Comparison of ENCODE assay signal across 1 cellular context in the genomic region with DNA sequence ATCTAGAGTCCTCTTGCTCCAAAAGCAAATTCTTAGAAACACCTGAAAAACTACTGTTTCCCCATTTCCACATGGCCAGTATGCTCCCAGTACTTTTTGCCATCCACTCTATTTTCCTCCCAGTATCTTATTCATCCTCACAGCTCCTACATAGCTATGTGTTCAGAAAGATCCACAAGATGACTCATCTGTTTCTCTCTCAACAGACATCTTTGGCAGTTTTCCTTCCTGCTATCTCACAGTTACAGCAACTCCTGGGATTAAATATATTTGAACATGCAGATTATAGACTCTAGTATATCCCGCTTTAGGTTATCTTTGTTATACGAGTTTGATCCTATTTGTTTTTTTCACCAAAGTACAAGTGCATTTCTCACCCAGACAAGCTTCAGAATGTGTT.
TF ChIP-seq lines count a peak whose summit lies in the region.

No MANE protein-coding gene starts in this region.

TF ChIP-seq in WTC11, 78 proteins besides CTCF, POLR2A, EP300 and RAD21 (continued from another document):
- TF ChIP-seq, protein P1, sequence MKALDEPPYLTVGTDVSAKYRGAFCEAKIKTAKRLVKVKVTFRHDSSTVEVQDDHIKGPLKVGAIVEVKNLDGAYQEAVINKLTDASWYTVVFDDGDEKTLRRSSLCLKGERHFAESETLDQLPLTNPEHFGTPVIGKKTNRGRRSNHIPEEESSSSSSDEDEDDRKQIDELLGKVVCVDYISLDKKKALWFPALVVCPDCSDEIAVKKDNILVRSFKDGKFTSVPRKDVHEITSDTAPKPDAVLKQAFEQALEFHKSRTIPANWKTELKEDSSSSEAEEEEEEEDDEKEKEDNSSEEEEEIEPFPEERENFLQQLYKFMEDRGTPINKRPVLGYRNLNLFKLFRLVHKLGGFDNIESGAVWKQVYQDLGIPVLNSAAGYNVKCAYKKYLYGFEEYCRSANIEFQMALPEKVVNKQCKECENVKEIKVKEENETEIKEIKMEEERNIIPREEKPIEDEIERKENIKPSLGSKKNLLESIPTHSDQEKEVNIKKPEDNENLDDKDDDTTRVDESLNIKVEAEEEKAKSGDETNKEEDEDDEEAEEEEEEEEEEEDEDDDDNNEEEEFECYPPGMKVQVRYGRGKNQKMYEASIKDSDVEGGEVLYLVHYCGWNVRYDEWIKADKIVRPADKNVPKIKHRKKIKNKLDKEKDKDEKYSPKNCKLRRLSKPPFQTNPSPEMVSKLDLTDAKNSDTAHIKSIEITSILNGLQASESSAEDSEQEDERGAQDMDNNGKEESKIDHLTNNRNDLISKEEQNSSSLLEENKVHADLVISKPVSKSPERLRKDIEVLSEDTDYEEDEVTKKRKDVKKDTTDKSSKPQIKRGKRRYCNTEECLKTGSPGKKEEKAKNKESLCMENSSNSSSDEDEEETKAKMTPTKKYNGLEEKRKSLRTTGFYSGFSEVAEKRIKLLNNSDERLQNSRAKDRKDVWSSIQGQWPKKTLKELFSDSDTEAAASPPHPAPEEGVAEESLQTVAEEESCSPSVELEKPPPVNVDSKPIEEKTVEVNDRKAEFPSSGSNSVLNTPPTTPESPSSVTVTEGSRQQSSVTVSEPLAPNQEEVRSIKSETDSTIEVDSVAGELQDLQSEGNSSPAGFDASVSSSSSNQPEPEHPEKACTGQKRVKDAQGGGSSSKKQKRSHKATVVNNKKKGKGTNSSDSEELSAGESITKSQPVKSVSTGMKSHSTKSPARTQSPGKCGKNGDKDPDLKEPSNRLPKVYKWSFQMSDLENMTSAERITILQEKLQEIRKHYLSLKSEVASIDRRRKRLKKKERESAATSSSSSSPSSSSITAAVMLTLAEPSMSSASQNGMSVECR (CRISPR knock-in tag; IDR thresholded peaks at IDR 0.05; ENCODE audit: borderline replicate concordance): no peak
- TF ChIP-seq SP1 (CRISPR knock-in tag; conservative IDR thresholded peaks at IDR 0.05): no peak
- no peak for TF ChIP-seq GTF2I (CRISPR knock-in tag; conservative IDR thresholded peaks at IDR 0.05)
- TF ChIP-seq SMAD3 (CRISPR knock-in tag; IDR thresholded peaks at IDR 0.05; ENCODE audit: borderline replicate concordance): no peak
- TF ChIP-seq, protein P2, sequence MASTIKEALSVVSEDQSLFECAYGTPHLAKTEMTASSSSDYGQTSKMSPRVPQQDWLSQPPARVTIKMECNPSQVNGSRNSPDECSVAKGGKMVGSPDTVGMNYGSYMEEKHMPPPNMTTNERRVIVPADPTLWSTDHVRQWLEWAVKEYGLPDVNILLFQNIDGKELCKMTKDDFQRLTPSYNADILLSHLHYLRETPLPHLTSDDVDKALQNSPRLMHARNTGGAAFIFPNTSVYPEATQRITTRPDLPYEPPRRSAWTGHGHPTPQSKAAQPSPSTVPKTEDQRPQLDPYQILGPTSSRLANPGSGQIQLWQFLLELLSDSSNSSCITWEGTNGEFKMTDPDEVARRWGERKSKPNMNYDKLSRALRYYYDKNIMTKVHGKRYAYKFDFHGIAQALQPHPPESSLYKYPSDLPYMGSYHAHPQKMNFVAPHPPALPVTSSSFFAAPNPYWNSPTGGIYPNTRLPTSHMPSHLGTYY (CRISPR knock-in tag; IDR thresholded peaks at IDR 0.05): no peak
- TF ChIP-seq ESRRA (CRISPR knock-in tag; IDR thresholded peaks at IDR 0.05; ENCODE audit: borderline replicate concordance): no peak
- TF ChIP-seq, protein P3, sequence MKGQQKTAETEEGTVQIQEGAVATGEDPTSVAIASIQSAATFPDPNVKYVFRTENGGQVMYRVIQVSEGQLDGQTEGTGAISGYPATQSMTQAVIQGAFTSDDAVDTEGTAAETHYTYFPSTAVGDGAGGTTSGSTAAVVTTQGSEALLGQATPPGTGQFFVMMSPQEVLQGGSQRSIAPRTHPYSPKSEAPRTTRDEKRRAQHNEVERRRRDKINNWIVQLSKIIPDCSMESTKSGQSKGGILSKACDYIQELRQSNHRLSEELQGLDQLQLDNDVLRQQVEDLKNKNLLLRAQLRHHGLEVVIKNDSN (CRISPR knock-in tag; IDR thresholded peaks at IDR 0.05): no peak
- TF ChIP-seq ELF4 (CRISPR knock-in tag; IDR thresholded peaks at IDR 0.05; ENCODE audit: low read depth): no peak
- no peak for TF ChIP-seq TP53 (CRISPR knock-in tag; IDR thresholded peaks at IDR 0.05)
- TF ChIP-seq JUN (CRISPR knock-in tag; IDR thresholded peaks at IDR 0.05): no peak
- TF ChIP-seq ZNF423 (CRISPR knock-in tag; IDR thresholded peaks at IDR 0.05): no peak
- TF ChIP-seq, protein P4, sequence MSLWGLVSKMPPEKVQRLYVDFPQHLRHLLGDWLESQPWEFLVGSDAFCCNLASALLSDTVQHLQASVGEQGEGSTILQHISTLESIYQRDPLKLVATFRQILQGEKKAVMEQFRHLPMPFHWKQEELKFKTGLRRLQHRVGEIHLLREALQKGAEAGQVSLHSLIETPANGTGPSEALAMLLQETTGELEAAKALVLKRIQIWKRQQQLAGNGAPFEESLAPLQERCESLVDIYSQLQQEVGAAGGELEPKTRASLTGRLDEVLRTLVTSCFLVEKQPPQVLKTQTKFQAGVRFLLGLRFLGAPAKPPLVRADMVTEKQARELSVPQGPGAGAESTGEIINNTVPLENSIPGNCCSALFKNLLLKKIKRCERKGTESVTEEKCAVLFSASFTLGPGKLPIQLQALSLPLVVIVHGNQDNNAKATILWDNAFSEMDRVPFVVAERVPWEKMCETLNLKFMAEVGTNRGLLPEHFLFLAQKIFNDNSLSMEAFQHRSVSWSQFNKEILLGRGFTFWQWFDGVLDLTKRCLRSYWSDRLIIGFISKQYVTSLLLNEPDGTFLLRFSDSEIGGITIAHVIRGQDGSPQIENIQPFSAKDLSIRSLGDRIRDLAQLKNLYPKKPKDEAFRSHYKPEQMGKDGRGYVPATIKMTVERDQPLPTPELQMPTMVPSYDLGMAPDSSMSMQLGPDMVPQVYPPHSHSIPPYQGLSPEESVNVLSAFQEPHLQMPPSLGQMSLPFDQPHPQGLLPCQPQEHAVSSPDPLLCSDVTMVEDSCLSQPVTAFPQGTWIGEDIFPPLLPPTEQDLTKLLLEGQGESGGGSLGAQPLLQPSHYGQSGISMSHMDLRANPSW (CRISPR knock-in tag; conservative IDR thresholded peaks at IDR 0.05; ENCODE audit: low read depth): no peak
